Comparison of ENCODE assay signal across 17 cellular contexts in genomic region chr18:28411806-28412205, GRCh38.
DNase-seq lines count a peak whose midpoint lies in the region; TF ChIP-seq lines count a peak whose summit lies in the region.
"Had no signal": no experiment of that assay in that cellular context is flagged by ENCODE, and none has a peak within 500 bp of the region (broad histone marks: within the 10 kb centered on the region; RNA-seq: fewer than 3 reads in every experiment).

No MANE protein-coding gene starts in this region.

- peak overlapping the region; percentile 80 for H3K27ac Mint-ChIP-seq in HFFc6
- H3K27ac Mint-ChIP-seq in nephron progenitor cell: no peak overlapping the region
- no peak overlapping the region for H3K27ac Mint-ChIP-seq in chondrocyte (ENCODE audit: unreplicated experiment)
- H3K27ac Mint-ChIP-seq: nephron, type B pancreatic cell, WTC11 had no signal

- POLR2A ChIA-PET in A673 (lab: Charles Lee; ENCODE audit: low non-redundant PET): no interaction called here

- no peaks in the 10 kb centered on the region for H3K27me3 ChIP-seq in A673 (replicated peaks; ENCODE audit: insufficient read depth, low read depth, low read length, poor library complexity)
- H3K27me3 ChIP-seq: right lobe of liver had no signal

- H3K4me1 Mint-ChIP-seq in HFFc6 (ENCODE audit: low read depth): peaks cover 34% of the 10 kb centered on the region
- peaks cover 30% of the 10 kb centered on the region for H3K4me1 Mint-ChIP-seq in nephron progenitor cell
- H3K4me1 Mint-ChIP-seq in chondrocyte (ENCODE audit: low read depth): peaks cover 2% of the 10 kb centered on the region
- H3K4me1 Mint-ChIP-seq: nephron, WTC11 had no signal

- H3K27me3 Mint-ChIP-seq in HFFc6 (ENCODE audit: insufficient read depth) (no peaks in the 10 kb centered on the region), nephron progenitor cell (ENCODE audit: low read depth, poor library complexity) (no peaks in the 10 kb centered on the region), chondrocyte (ENCODE audit: low read depth) (peaks cover 5% of the 10 kb centered on the region)
- H3K27me3 Mint-ChIP-seq: type B pancreatic cell had no signal

- DNase-seq in A673 (ENCODE audit: low spot score) (peak; percentile 58), HFFc6 (peak; percentile 93), dedifferentiated amniotic fluid mesenchymal stem cell (ENCODE audit: extremely low spot score) (peak; percentile 57), iPS-NIHi11 (ENCODE audit: low spot score) (peak; percentile 42), nephron progenitor cell (no peak), chondrocyte (ENCODE audit: low spot score) (no peak), NCI-H2029 treated with DMSO at 0.1 percent for 48 hours (lab: John Stamatoyannopoulos, UW) (no peak)
- no peak for DNase-seq in activated CD8-positive, alpha-beta memory T cell treated with anti-CD3 and anti-CD28 coated beads, Interleukin-2, amount 50 U/mL, for 48 hours
- DNase-seq: 8988T; central memory CD4-positive, alpha-beta T cell; NCI-H1417 treated with DMSO at 0.1 percent for 48 hours; NCI-H524 treated with DMSO at 0.1 percent for 48 hours; right lobe of liver; stimulated activated CD4-positive, alpha-beta T cell treated with anti-CD3 and anti-CD28 coated beads, Interleukin-4, amount 100 ng/mL, for 4 hours had no signal

- TF ChIP-seq CTCF in A673 (conservative IDR thresholded peaks at IDR 0.05; ENCODE audit: low read depth, low read length) (no peak), HFFc6 (IDR thresholded peaks at IDR 0.05) (no peak), nephron progenitor cell (IDR thresholded peaks at IDR 0.05) (no peak), chondrocyte (IDR thresholded peaks at IDR 0.05) (no peak)

- peak overlapping the region; percentile 11; the same call in 1 of the 2 replicates for H3K4me3 Mint-ChIP-seq in HFFc6
- no peak overlapping the region for H3K4me3 Mint-ChIP-seq in nephron progenitor cell
- no peak overlapping the region for H3K4me3 Mint-ChIP-seq in chondrocyte (ENCODE audit: unreplicated experiment)
- H3K4me3 Mint-ChIP-seq: nephron, type B pancreatic cell, WTC11 had no signal

- no peaks in the 10 kb centered on the region for H3K36me3 ChIP-seq in A673 (ENCODE audit: insufficient read depth, low read length, poor library complexity, severe bottlenecking)
- H3K36me3 ChIP-seq: right lobe of liver had no signal

- no TSS peak for BruUV-seq in A673 (replicated peaks; lab: Mats Ljungman, UMichigan)

- H3K27ac ChIP-seq in A673 (ENCODE audit: low read depth, low read length, poor library complexity, severe bottlenecking): no peak overlapping the region
- H3K27ac ChIP-seq: right lobe of liver had no signal

- no peak overlapping the region for H3K4me3 ChIP-seq in A673 (ENCODE audit: low read depth, low read length, poor library complexity, severe bottlenecking)
- H3K4me3 ChIP-seq: right lobe of liver had no signal

- CTCF ChIA-PET in A673 (lab: Charles Lee): no interaction called here

- no peaks in the 10 kb centered on the region for H3K36me3 Mint-ChIP-seq in HFFc6 (ENCODE audit: low read depth)
- no peaks in the 10 kb centered on the region for H3K36me3 Mint-ChIP-seq in nephron progenitor cell (ENCODE audit: low read depth)
- H3K36me3 Mint-ChIP-seq in chondrocyte (ENCODE audit: low read depth): no peaks in the 10 kb centered on the region
- H3K36me3 Mint-ChIP-seq: type B pancreatic cell, WTC11 had no signal

- intact Hi-C loops in A673 (cut with micrococcal nuclease; ENCODE audit: unreplicated experiment): no loop called here

- H3K4me1 ChIP-seq in A673 (ENCODE audit: insufficient read depth, low read length, poor library complexity, severe bottlenecking): no peaks in the 10 kb centered on the region
- H3K4me1 ChIP-seq: right lobe of liver had no signal

- H3K9me3 Mint-ChIP-seq in HFFc6 (no peaks in the 10 kb centered on the region), nephron progenitor cell (no peaks in the 10 kb centered on the region), chondrocyte (ENCODE audit: low read depth) (no peaks in the 10 kb centered on the region)
- H3K9me3 Mint-ChIP-seq: nephron, type B pancreatic cell, WTC11 had no signal

- H3K9me3 ChIP-seq in A673 (ENCODE audit: low read depth, low read length, poor library complexity, severe bottlenecking): no peaks in the 10 kb centered on the region
- H3K9me3 ChIP-seq: right lobe of liver had no signal

Comparison
In these comparisons a context has a peak if more than half of its experiments do, and no peak if none do; other contexts are left out.
1. DNase-seq: peak in A673 (single experiment), HFFc6 (single experiment), dedifferentiated amniotic fluid mesenchymal stem cell (single experiment) and iPS-NIHi11 (single experiment); none in nephron progenitor cell (single experiment), chondrocyte (single experiment), activated CD8-positive, alpha-beta memory T cell treated with anti-CD3 and anti-CD28 coated beads, Interleukin-2, amount 50 U/mL, for 48 hours (single experiment) and NCI-H2029 treated with DMSO at 0.1 percent for 48 hours (single experiment).